22 cellular contexts compared by ENCODE assay signal in the genomic region with DNA sequence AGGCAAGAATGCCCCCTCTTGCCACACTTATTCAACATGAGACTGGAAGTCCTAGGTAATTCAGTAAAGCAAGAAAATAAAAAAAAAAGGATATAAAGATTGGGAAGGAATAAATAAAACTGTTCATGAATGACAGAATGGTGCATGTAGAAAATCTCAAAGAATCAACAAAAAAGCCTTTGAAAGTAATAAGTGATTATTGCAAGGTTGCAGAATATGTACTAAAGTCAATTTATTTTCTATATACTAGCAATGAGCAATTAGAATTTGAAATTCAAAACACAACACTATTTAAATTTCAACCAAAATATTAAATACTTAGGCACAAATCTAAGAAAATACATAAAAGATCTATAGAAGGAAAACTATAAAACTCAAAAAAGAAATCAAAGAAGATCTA. TPM values are rescaled to one million over a fixed set of nuclear protein-coding genes. Genes with fewer than 3 reads are reported as not detected.
DNase-seq lines count a peak whose midpoint lies in the region; ATAC-seq, FAIRE-seq and TF ChIP-seq lines count a peak whose summit lies in the region.
"Had no signal": no experiment of that assay in that cellular context is flagged by ENCODE, and none has a peak within 500 bp of the region (broad histone marks: within the 10 kb centered on the region; RNA-seq: fewer than 3 reads in every experiment).

No MANE protein-coding gene starts in this region.

- no peaks in the 10 kb centered on the region for H3K27me3 Mint-ChIP-seq in naive thymus-derived CD8-positive, alpha-beta T cell
- H3K27me3 Mint-ChIP-seq: CD4-positive, alpha-beta memory T cell had no signal

- H4K20me1 ChIP-seq in IMR-90 (ENCODE audit: insufficient read depth, low read length), result no peaks in the 10 kb centered on the region
- H4K20me1 ChIP-seq in K562 (replicated peaks; ENCODE audit: control insufficient read depth, insufficient read depth, low read length), result no peaks in the 10 kb centered on the region
- H4K20me1 ChIP-seq: BLaER1 treated with 17β-estradiol and CSF1 and Interleukin-3, amounts not matched to agents 10 nM and 100 nM had no signal

- no peak overlapping the region for H2BK120ac ChIP-seq in IMR-90 (ENCODE audit: low read depth, low read length)

- no peak overlapping the region for H2AK5ac ChIP-seq in IMR-90 (ENCODE audit: low read depth, low read length)

- H2BK15ac ChIP-seq in IMR-90 (ENCODE audit: low read depth, low read length), result no peak overlapping the region

- H3K56ac ChIP-seq in IMR-90 (ENCODE audit: extremely low read depth, insufficient read depth, low read length), result no peak overlapping the region

- no peak for DNase-seq in IMR-90
- no peak for DNase-seq in K562 (ENCODE audit: extremely low read depth in 1 of 4, low spot score in 3 of 4)
- no peak for DNase-seq in pancreas
- no peak for DNase-seq in naive thymus-derived CD8-positive, alpha-beta T cell
- no peak for DNase-seq in AG08396 (ENCODE audit: low spot score)
- DNase-seq: AML-193; BE2C; Calu3; CD4-positive, alpha-beta memory T cell; COR-L47; DMS53; DND-41; GOT3; HFFc6 had no signal

- no peak overlapping the region for H2AK9ac ChIP-seq in IMR-90 (replicated peaks; ENCODE audit: low read depth, low read length, poor library complexity)

- no peak overlapping the region for H3K23ac ChIP-seq in IMR-90 (ENCODE audit: low read depth, low read length)

- FAIRE-seq in K562 (lab: Jason Lieb, UNC) (no peak), pancreas (lab: Jason Lieb, UNC) (peak; percentile 61)
- FAIRE-seq: G401.6, GM12892, H54 had no signal

- POLR2A ChIA-PET in IMR-90 (lab: Charles Lee; ENCODE audit: unreplicated experiment) (no interaction called here), K562 (lab: Yijun Ruan, JAX) (no interaction called here)
- POLR2A ChIA-PET in naive thymus-derived CD8-positive, alpha-beta T cell (lab: Charles Lee), result no interaction called here

- no peak for TF ChIP-seq CTCF in IMR-90 (conservative IDR thresholded peaks at IDR 0.05; ENCODE audit: low read depth, low read length)
- TF ChIP-seq CTCF in K562 (IDR thresholded peaks at IDR 0.05 in 2 of 3, conservative IDR thresholded peaks at IDR 0.05 in 1 of 3; ENCODE audit: insufficient read depth in 2 of 3, low read depth in 1 of 3, low read length in 3 of 3), result no peak
- TF ChIP-seq CTCF in pancreas (IDR thresholded peaks at IDR 0.05), result no peak

- TF ChIP-seq EP300 in K562 (IDR thresholded peaks at IDR 0.05; ENCODE audit: low read length), result no peak

- H3K36me3 Mint-ChIP-seq in naive thymus-derived CD8-positive, alpha-beta T cell, result no peaks in the 10 kb centered on the region
- H3K36me3 Mint-ChIP-seq: CD14-positive monocyte; CD4-positive, alpha-beta memory T cell had no signal

- no peak overlapping the region for H3K4me3 Mint-ChIP-seq in naive thymus-derived CD8-positive, alpha-beta T cell
- H3K4me3 Mint-ChIP-seq: CD14-positive monocyte; CD4-positive, alpha-beta memory T cell; HFFc6 had no signal

- intact Hi-C loops in IMR-90 (cut with micrococcal nuclease) (no loop called here), K562 (cut with micrococcal nuclease) (no loop called here), pancreas (cut with DNase I) (no loop called here)

- H3K27ac ChIP-seq in IMR-90 (ENCODE audit: insufficient read depth, low read length), result no peak overlapping the region
- no peak overlapping the region for H3K27ac ChIP-seq in K562 (ENCODE audit: extremely low read depth, low read depth, low read length)
- H3K27ac ChIP-seq in pancreas, result no peak overlapping the region
- H3K27ac ChIP-seq: BLaER1 treated with 17β-estradiol and CSF1 and Interleukin-3, amounts not matched to agents 10 nM and 100 nM had no signal

- TF ChIP-seq POLR2A in IMR-90 (IDR thresholded peaks at IDR 0.05; ENCODE audit: low read depth, low read length), result no peak
- no peak for TF ChIP-seq POLR2A in K562 (conservative IDR thresholded peaks at IDR 0.05)

- H4K91ac ChIP-seq in IMR-90 (ENCODE audit: insufficient read depth, low read depth, low read length), result no peak overlapping the region

- CTCF ChIA-PET in IMR-90 (lab: Yijun Ruan, JAX), result no interaction called here
- CTCF ChIA-PET in K562 (lab: Yijun Ruan, JAX; ENCODE audit: low intra/inter-chr PET ratio), result no interaction called here

- H2AFZ ChIP-seq in IMR-90 (replicated peaks; ENCODE audit: low read length, poor library complexity) (no peak overlapping the region), K562 (ENCODE audit: low read depth, low read length) (no peak overlapping the region)

- no peaks in the 10 kb centered on the region for H3K79me1 ChIP-seq in IMR-90 (ENCODE audit: low read depth in 1 of 2, low read length in 2 of 2)

- no peak overlapping the region for H3K18ac ChIP-seq in IMR-90 (ENCODE audit: low read depth, low read length)

- no peak overlapping the region for H4K8ac ChIP-seq in IMR-90 (ENCODE audit: low read depth in 2 of 2, low read length in 2 of 2)

- dilution Hi-C loops in IMR-90 (cut with HindIII; ENCODE audit: low sequenced_read_pairs, unreplicated experiment), result no loop called here

- H3K9me3 ChIP-seq in IMR-90 (ENCODE audit: control insufficient read depth, insufficient read depth, low read length), result no peaks in the 10 kb centered on the region
- no peaks in the 10 kb centered on the region for H3K9me3 ChIP-seq in K562 (replicated peaks; ENCODE audit: control insufficient read depth, insufficient read depth, low read depth, low read length)
- no peaks in the 10 kb centered on the region for H3K9me3 ChIP-seq in pancreas
- H3K9me3 ChIP-seq: BE2C, HAP-1 had no signal

- H2BK20ac ChIP-seq in IMR-90 (ENCODE audit: low read depth, low read length), result no peak overlapping the region

- no peaks in the 10 kb centered on the region for H3K9me3 Mint-ChIP-seq in naive thymus-derived CD8-positive, alpha-beta T cell
- H3K9me3 Mint-ChIP-seq: HFFc6 had no signal

- H3K27ac Mint-ChIP-seq in naive thymus-derived CD8-positive, alpha-beta T cell, result no peak overlapping the region
- H3K27ac Mint-ChIP-seq: CD14-positive monocyte; CD4-positive, alpha-beta memory T cell; HFFc6 had no signal

- H3K27me3 ChIP-seq in IMR-90 (ENCODE audit: control insufficient read depth, insufficient read depth, low read length) (no peaks in the 10 kb centered on the region), K562 (ENCODE audit: control insufficient read depth in 2 of 2, insufficient read depth in 2 of 2, low read length in 2 of 2) (no peaks in the 10 kb centered on the region), pancreas (peaks cover 0 to 7% (median 2%) of the 10 kb centered on the region in 4 donors)
- H3K27me3 ChIP-seq: BE2C had no signal

- no peak overlapping the region for H3K4ac ChIP-seq in IMR-90 (ENCODE audit: low read depth, low read length)

- H3K9me1 ChIP-seq in IMR-90 (ENCODE audit: insufficient read depth, low read length), result no peaks in the 10 kb centered on the region
- H3K9me1 ChIP-seq in K562 (ENCODE audit: control insufficient read depth, insufficient read depth, low read length), result no peaks in the 10 kb centered on the region

- H4K5ac ChIP-seq in IMR-90 (ENCODE audit: low read depth, low read length), result no peak overlapping the region

- no peak overlapping the region for H2BK5ac ChIP-seq in IMR-90 (ENCODE audit: low read depth, low read length, poor library complexity, severe bottlenecking)

- ATAC-seq in IMR-90 (ENCODE audit: low read depth) (no peak), K562 (no peak), pancreas (no peak), HG03039 (IDR thresholded peaks at IDR 0.05; ENCODE audit: unreplicated experiment) (no peak)
- no peak for ATAC-seq in naive thymus-derived CD8-positive, alpha-beta T cell

- H3K4me1 ChIP-seq in IMR-90 (ENCODE audit: control insufficient read depth, insufficient read depth, low read length) (no peaks in the 10 kb centered on the region), K562 (replicated peaks in 1 of 2; ENCODE audit: control insufficient read depth in 2 of 2, insufficient read depth in 2 of 2, low read length in 2 of 2) (no peaks in the 10 kb centered on the region; a peak in 1 of 5 replicates), pancreas (no peaks in the 10 kb centered on the region)
- H3K4me1 ChIP-seq: BE2C; BLaER1 treated with 17β-estradiol and CSF1 and Interleukin-3, amounts not matched to agents 10 nM and 100 nM; HAP-1 had no signal

- H3K4me1 Mint-ChIP-seq in naive thymus-derived CD8-positive, alpha-beta T cell, result no peaks in the 10 kb centered on the region
- H3K4me1 Mint-ChIP-seq: CD14-positive monocyte; CD4-positive, alpha-beta memory T cell had no signal

- H3K4me2 ChIP-seq in IMR-90 (ENCODE audit: low read depth, low read length) (no peak overlapping the region), K562 (ENCODE audit: insufficient read depth, low read length) (no peak overlapping the region)
- H3K4me2 ChIP-seq: BLaER1 treated with 17β-estradiol and CSF1 and Interleukin-3, amounts not matched to agents 10 nM and 100 nM had no signal

- H3K4me3 ChIP-seq in IMR-90 (ENCODE audit: insufficient read depth, low read depth, low read length) (no peak overlapping the region), K562 (no peak overlapping the region), pancreas (no peak overlapping the region)
- H3K4me3 ChIP-seq: BLaER1 treated with 17β-estradiol and CSF1 and Interleukin-3, amounts not matched to agents 10 nM and 100 nM; HAP-1 had no signal

- H3K9ac ChIP-seq in IMR-90 (ENCODE audit: low read depth, low read length) (no peak overlapping the region), K562 (ENCODE audit: insufficient read depth in 1 of 2, low read depth in 2 of 2, low read length in 2 of 2) (no peak overlapping the region)
- H3K9ac ChIP-seq: BLaER1 treated with 17β-estradiol and CSF1 and Interleukin-3, amounts not matched to agents 10 nM and 100 nM had no signal

- H3K36me3 ChIP-seq in IMR-90 (ENCODE audit: control insufficient read depth, insufficient read depth, low read length) (no peaks in the 10 kb centered on the region), K562 (ENCODE audit: control insufficient read depth, insufficient read depth, low read length) (no peaks in the 10 kb centered on the region), pancreas (no peaks in the 10 kb centered on the region)
- H3K36me3 ChIP-seq: BE2C; BLaER1 treated with 17β-estradiol and CSF1 and Interleukin-3, amounts not matched to agents 10 nM and 100 nM; HAP-1 had no signal

- no peaks in the 10 kb centered on the region for H3K79me2 ChIP-seq in K562 (ENCODE audit: control insufficient read depth, insufficient read depth, low read length)

- TF ChIP-seq RAD21 in IMR-90 (IDR thresholded peaks at IDR 0.05; ENCODE audit: low read length), result no peak
- no peak for TF ChIP-seq RAD21 in K562 (CRISPR knock-in tag; conservative IDR thresholded peaks at IDR 0.05 in 1 of 2, IDR thresholded peaks at IDR 0.05 in 1 of 2)

- in situ Hi-C loops in IMR-90 (cut with MboI; ENCODE audit: low sequenced_read_pairs) (no loop called here), K562 (cut with MboI) (no loop called here)

- H3K14ac ChIP-seq in IMR-90 (replicated peaks; ENCODE audit: low read depth, low read length), result no peak overlapping the region

- no TSS peak for BruUV-seq in IMR-90 (replicated peaks; lab: Mats Ljungman, UMichigan)
- no TSS peak for BruUV-seq in K562 (replicated peaks; lab: Mats Ljungman, UMichigan)

RNA-seq across cellular contexts. Expression of a gene that starts 58.6 kb away (rescaled TPM):
- total RNA-seq in IMR-90 (2012; rRNA removed) (not detected in 2 replicates), K562 (2014; rRNA removed) (not detected in 2 replicates), K562 (2014; rRNA removed; fragmentation: Illumina TruSeq; extraction: Trizol) (0.11 TPM in 1 of 2 replicates, not detected in the other), K562 (2015; rRNA removed; fragmentation: Illumina TruSeq; extraction: Trizol) (not detected in 2 replicates), K562 (2021) (not detected in 2 replicates), pancreas (not detected)
- polyA plus RNA-seq in IMR-90 (2012; rRNA removed) (not detected in 2 replicates), K562 (2011; rRNA removed) (0.11 and 0.17 TPM in 2 replicates), K562 (2014; fragmentation: Illumina TruSeq; extraction: Trizol) (0.15 TPM in 2 replicates), K562 (2014; fragmentation: Nextera tagmentation; extraction: Ambion mirVana) (under 1 TPM; 0.06 to 0.45 TPM), K562 (2014; rRNA removed) (not detected in 2 replicates), pancreas (not detected)
- polyA plus RNA-seq in IMR-90 (2012; cell fraction: cytosol; rRNA removed), result not detected in 2 replicates
- not detected in 2 replicates for polyA plus RNA-seq in IMR-90 (2012; cell fraction: nucleus; rRNA removed; ENCODE audit: low replicate concordance)
- not detected in 2 replicates for total RNA-seq in K562 (2011; cell fraction: chromatin; rRNA removed; ENCODE audit: low replicate concordance)
- not detected in 2 replicates for total RNA-seq in K562 (2011; cell fraction: nucleolus; rRNA removed)
- total RNA-seq in K562 (2011; cell fraction: nucleoplasm; rRNA removed), result 0.61 TPM in 1 of 2 replicates, not detected in the other
- 0.06 and 0.07 TPM in 2 replicates for polyA plus RNA-seq in K562 (2011; cell fraction: cytosol; rRNA removed)
- polyA plus RNA-seq in K562 (2011; cell fraction: nucleus; rRNA removed), result 0.18 and 0.20 TPM in 2 replicates
- 0.10 and 0.11 TPM in 2 replicates for polyA plus RNA-seq in K562 (2012)
- polyA minus RNA-seq in K562 (2011; rRNA and poly(A)+ RNA removed), result 0.12 TPM in 1 of 2 replicates, not detected in the other
- polyA minus RNA-seq in K562 (2011; cell fraction: cytosol; rRNA and poly(A)+ RNA removed), result not detected in 2 replicates
- polyA minus RNA-seq in K562 (2011; cell fraction: nucleus; rRNA and poly(A)+ RNA removed), result not detected in 2 replicates
- total RNA-seq in naive thymus-derived CD8-positive, alpha-beta T cell, result not detected
- not detected for polyA plus RNA-seq in naive thymus-derived CD8-positive, alpha-beta T cell
- total RNA-seq: Calu3; CD4-positive, alpha-beta memory T cell; HFFc6 had no signal
- polyA plus RNA-seq: AG04450; CD14-positive monocyte; CD4-positive, alpha-beta memory T cell had no signal
